10 cellular contexts compared by ENCODE assay signal in the genomic region with DNA sequence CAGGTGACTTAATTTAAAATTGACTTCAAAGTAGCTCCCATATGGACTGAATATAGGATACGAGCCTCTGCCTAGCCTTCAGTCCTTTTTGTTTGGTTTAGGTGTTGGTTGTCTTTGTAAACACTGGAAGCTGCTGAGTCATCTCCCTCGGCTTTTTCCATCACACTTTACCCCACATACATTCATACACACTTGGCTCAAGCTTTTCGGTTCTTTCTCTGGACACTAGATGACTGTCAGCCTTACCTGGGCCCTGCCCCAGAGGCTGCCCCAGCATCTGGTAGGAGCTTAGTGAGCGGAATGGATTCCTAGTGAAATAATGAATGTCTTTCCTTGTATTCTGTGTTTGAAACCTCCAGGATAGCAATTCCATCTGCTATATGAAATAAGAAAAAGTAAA. TPM values are rescaled to one million over a fixed set of nuclear protein-coding genes. Genes with fewer than 3 reads are reported as not detected.
DNase-seq lines count a peak whose midpoint lies in the region; ATAC-seq and TF ChIP-seq lines count a peak whose summit lies in the region.
"Had no signal": no experiment of that assay in that cellular context is flagged by ENCODE, and none has a peak within 500 bp of the region (broad histone marks: within the 10 kb centered on the region; RNA-seq: fewer than 3 reads in every experiment).

No MANE protein-coding gene starts in this region.

- peak overlapping the region; percentile 97 for H3K27ac Mint-ChIP-seq in mesothelial cell of epicardium
- H3K27ac Mint-ChIP-seq in activated naive CD4-positive, alpha-beta T cell treated with anti-CD3 and anti-CD28 coated beads, Interleukin-2, amount 50 U/mL, for 72 hours, result no peak overlapping the region
- H3K27ac Mint-ChIP-seq: activated CD8-positive, alpha-beta T cell treated with anti-CD3 and anti-CD28 coated beads for 36 hours had no signal

- DNase-seq in AG09309 (ENCODE audit: low read depth) (peak; percentile 34), NCI-H146 treated with DMSO at 0.1 percent for 48 hours (lab: John Stamatoyannopoulos, UW; ENCODE audit: unreplicated experiment) (peak; percentile 36), choroid plexus epithelial cell (ENCODE audit: low read depth) (peak; percentile 93), mesothelial cell of epicardium (ENCODE audit: low spot score in 2 of 2, unreplicated experiment in 2 of 2) (no peak), NAMALWA (ENCODE audit: low spot score) (no peak), NCI-H1436 treated with DMSO at 0.1 percent for 48 hours (lab: John Stamatoyannopoulos, UW) (no peak)
- no peak for DNase-seq in activated naive CD4-positive, alpha-beta T cell treated with anti-CD3 and anti-CD28 coated beads, Interleukin-2, amount 50 U/mL, for 72 hours (ENCODE audit: low spot score in 2 of 2)
- DNase-seq: activated CD8-positive, alpha-beta T cell treated with anti-CD3 and anti-CD28 coated beads for 36 hours; stimulated activated CD4-positive, alpha-beta T cell treated with anti-CD3 and anti-CD28 coated beads, Interleukin-4, amount 100 ng/mL, for 24 hours had no signal

- H3K4me1 Mint-ChIP-seq in mesothelial cell of epicardium, result peaks cover 84% of the 10 kb centered on the region

- H3K9me3 Mint-ChIP-seq in mesothelial cell of epicardium, result no peaks in the 10 kb centered on the region
- H3K9me3 Mint-ChIP-seq in activated naive CD4-positive, alpha-beta T cell treated with anti-CD3 and anti-CD28 coated beads, Interleukin-2, amount 50 U/mL, for 72 hours, result no peaks in the 10 kb centered on the region
- H3K9me3 Mint-ChIP-seq: activated CD8-positive, alpha-beta T cell treated with anti-CD3 and anti-CD28 coated beads for 36 hours had no signal

- H3K4me3 Mint-ChIP-seq in mesothelial cell of epicardium, result no peak overlapping the region
- H3K4me3 Mint-ChIP-seq: activated CD8-positive, alpha-beta T cell treated with anti-CD3 and anti-CD28 coated beads for 36 hours had no signal

- no peak overlapping the region for H3K4me3 ChIP-seq in AG09309 (ENCODE audit: control insufficient read depth, low read depth, low read length)
- no peak overlapping the region for H3K4me3 ChIP-seq in choroid plexus epithelial cell (ENCODE audit: low read depth, low read length)

- ATAC-seq in HG03565 (IDR thresholded peaks at IDR 0.05; ENCODE audit: unreplicated experiment), result no peak
- no peak for ATAC-seq in activated naive CD4-positive, alpha-beta T cell treated with anti-CD3 and anti-CD28 coated beads, Interleukin-2, amount 50 U/mL, for 72 hours
- ATAC-seq: activated CD8-positive, alpha-beta T cell treated with anti-CD3 and anti-CD28 coated beads for 36 hours had no signal

- H3K27me3 Mint-ChIP-seq in mesothelial cell of epicardium (ENCODE audit: low read depth), result no peaks in the 10 kb centered on the region

- TF ChIP-seq CTCF in AG09309 (IDR thresholded peaks at IDR 0.05; ENCODE audit: control insufficient read depth, insufficient read depth, low read depth, low read length, missing control alignments) (no peak), choroid plexus epithelial cell (conservative IDR thresholded peaks at IDR 0.05; ENCODE audit: low read depth, low read length) (no peak), mesothelial cell of epicardium (IDR thresholded peaks at IDR 0.05; ENCODE audit: unreplicated experiment) (no peak)

- no peaks in the 10 kb centered on the region for H3K36me3 Mint-ChIP-seq in mesothelial cell of epicardium
- no peaks in the 10 kb centered on the region for H3K36me3 Mint-ChIP-seq in activated naive CD4-positive, alpha-beta T cell treated with anti-CD3 and anti-CD28 coated beads, Interleukin-2, amount 50 U/mL, for 72 hours

RNA-seq across cellular contexts. Expression of gene SCHIP1, which starts 52.5 kb away (rescaled TPM):
- 9.2 to 10.6 TPM (median 9.8 TPM) in 3 replicates for total RNA-seq in mesothelial cell of epicardium
- total RNA-seq in activated naive CD4-positive, alpha-beta T cell treated with anti-CD3 and anti-CD28 coated beads, Interleukin-2, amount 50 U/mL, for 72 hours, result not detected
- total RNA-seq: activated CD8-positive, alpha-beta T cell treated with anti-CD3 and anti-CD28 coated beads for 36 hours had no signal

Comparison
In these comparisons a context has a peak if more than half of its experiments do, and no peak if none do; other contexts are left out.
1. DNase-seq: peak in AG09309 (single experiment), NCI-H146 treated with DMSO at 0.1 percent for 48 hours (single experiment) and choroid plexus epithelial cell (single experiment); none in mesothelial cell of epicardium (0 of 2), NAMALWA (single experiment), activated naive CD4-positive, alpha-beta T cell treated with anti-CD3 and anti-CD28 coated beads, Interleukin-2, amount 50 U/mL, for 72 hours (0 of 2) and NCI-H1436 treated with DMSO at 0.1 percent for 48 hours (single experiment).